Comparison of ENCODE assay signal across 1 cellular context in genomic region chr6:6521961-6522360, GRCh38.
TF ChIP-seq lines count a peak whose summit lies in the region.

No MANE protein-coding gene starts in this region.

TF ChIP-seq in GM23338, 12 proteins besides CTCF, POLR2A, EP300 and RAD21 (continued from another document):
- TF ChIP-seq ZNF462 (CRISPR knock-in tag; IDR thresholded peaks at IDR 0.05) (no peak), EZH2phosphoT487 (IDR thresholded peaks at IDR 0.05; ENCODE audit: unreplicated experiment) (no peak), POLR2AphosphoS5 (IDR thresholded peaks at IDR 0.05; ENCODE audit: low read depth) (no peak), ZNF114 (CRISPR knock-in tag; IDR thresholded peaks at IDR 0.05) (no peak), EZH2 (IDR thresholded peaks at IDR 0.05; ENCODE audit: low read depth, unreplicated experiment) (no peak), CREB1 (CRISPR knock-in tag; IDR thresholded peaks at IDR 0.05; ENCODE audit: low read depth) (no peak), JUNB (IDR thresholded peaks at IDR 0.05; ENCODE audit: unreplicated experiment) (no peak), ETS1 (IDR thresholded peaks at IDR 0.05) (no peak), ZNF331 (CRISPR knock-in tag; IDR thresholded peaks at IDR 0.05; ENCODE audit: low read depth) (no peak), STAT1 (IDR thresholded peaks at IDR 0.05; ENCODE audit: unreplicated experiment) (no peak)
